11 cellular contexts compared by ENCODE assay signal in the genomic region with DNA sequence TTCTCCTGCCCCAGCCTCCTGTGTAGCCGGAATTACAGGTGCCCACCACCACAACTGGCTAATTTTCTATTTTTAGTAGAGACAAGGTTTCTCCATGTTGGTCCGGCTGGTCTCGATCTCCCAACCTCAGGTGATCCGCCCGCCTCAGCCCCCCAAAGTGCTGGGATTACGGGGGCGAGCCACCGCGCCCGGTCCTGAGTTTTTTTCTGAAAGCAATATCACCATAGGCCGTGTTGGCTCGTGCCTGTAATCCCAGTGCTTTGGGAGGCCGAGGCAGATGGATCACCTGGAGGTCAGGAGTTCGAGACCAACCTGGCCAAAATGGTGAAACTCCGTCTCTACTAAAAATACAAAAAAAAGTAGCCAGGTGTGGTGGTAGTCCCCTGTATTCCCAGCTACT.
"Had no signal": no experiment of that assay in that cellular context is flagged by ENCODE, and none has a peak within 500 bp of the region (broad histone marks: within the 10 kb centered on the region; RNA-seq: fewer than 3 reads in every experiment).

No MANE protein-coding gene starts in this region.

- FAIRE-seq: H1, H54 had no signal

- H3K9ac ChIP-seq: GM23248 had no signal

- H3K9me3 ChIP-seq: HAP-1 had no signal

- H3K27ac ChIP-seq: GM23248 had no signal

- H3K36me3 ChIP-seq: HAP-1 had no signal

- ATAC-seq: GM23338, HCT116 had no signal

- DNase-seq: GM23248, GOT3, H7, H9, HCEC 1CT, HFFc6 had no signal

- H3K4me3 ChIP-seq: GM23248, GM23338, HAP-1 had no signal
